Comparison of ENCODE assay signal across 23 cellular contexts in the genomic region with DNA sequence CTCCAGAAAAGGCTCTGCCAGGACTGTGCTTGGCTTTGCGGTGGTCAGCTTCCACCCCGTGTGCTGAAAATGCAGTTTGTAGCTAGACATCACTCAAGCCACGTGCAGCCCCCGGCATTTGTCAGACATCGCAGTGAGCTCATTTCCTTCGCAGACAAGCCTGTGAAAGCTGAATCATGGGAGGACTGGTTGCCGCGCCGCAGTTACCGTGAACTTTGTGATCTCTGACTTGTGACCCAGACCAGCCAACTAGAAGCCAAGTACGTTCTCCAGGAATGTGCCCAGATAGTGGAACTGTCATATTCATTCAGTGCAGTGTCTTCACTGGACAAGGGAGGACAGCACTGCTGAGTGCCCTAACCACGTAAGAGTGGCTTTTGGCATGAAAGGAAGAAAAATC. TPM values are rescaled to one million over a fixed set of nuclear protein-coding genes. Genes with fewer than 3 reads are reported as not detected.
A peak's percentile ranks its signal among the peaks of the same experiment; 100 is the strongest.
DNase-seq lines count a peak whose midpoint lies in the region; ATAC-seq and TF ChIP-seq lines count a peak whose summit lies in the region.
"Had no signal": no experiment of that assay in that cellular context is flagged by ENCODE, and none has a peak within 500 bp of the region (broad histone marks: within the 10 kb centered on the region; RNA-seq: fewer than 3 reads in every experiment).

No MANE protein-coding gene starts in this region.

- H3K4me1 ChIP-seq in Karpas-422 (ENCODE audit: low read length) = no peaks in the 10 kb centered on the region
- no peaks in the 10 kb centered on the region for H3K4me1 ChIP-seq in right cardiac atrium (ENCODE audit: control insufficient read depth, insufficient read depth, low read length)
- H3K4me1 ChIP-seq: HAP-1, prostate gland had no signal

- no peaks in the 10 kb centered on the region for H3K79me2 ChIP-seq in Karpas-422 (ENCODE audit: low read length)
- H3K79me2 ChIP-seq: hepatocyte had no signal

- H3K36me3 Mint-ChIP-seq in neural crest cell (ENCODE audit: low read depth) = peaks cover 2% of the 10 kb centered on the region

- H3K4me1 Mint-ChIP-seq in neural crest cell = no peaks in the 10 kb centered on the region

- 56% methylated on average over 12 of the region's 12 CpGs for WGBS in right cardiac atrium

- H3K4me3 ChIP-seq in fibroblast of pulmonary artery (replicated peaks; ENCODE audit: low read depth, low read length) (no peak overlapping the region), Karpas-422 (ENCODE audit: low read length) (no peak overlapping the region), right cardiac atrium (ENCODE audit: low read length) (no peak overlapping the region)
- H3K4me3 ChIP-seq: HAP-1, hepatocyte, prostate gland, SK-N-MC, testis had no signal

- DNase-seq in EL (peak; percentile 68), amniotic epithelial cell (ENCODE audit: low read depth) (peak; percentile 74), fibroblast of pulmonary artery (ENCODE audit: low read depth) (peak; percentile 79), neural crest cell (ENCODE audit: low read depth, low spot score) (no peak), Karpas-422 (no peak), CD1c-positive myeloid dendritic cell (ENCODE audit: extremely low spot score) (no peak), right cardiac atrium (no peak)
- DNase-seq: activated CD8-positive, alpha-beta memory T cell treated with anti-CD3 and anti-CD28 coated beads for 24 hours; activated naive CD8-positive, alpha-beta T cell treated with anti-CD3 and anti-CD28 coated beads, Interleukin-2, amount 10 ng/mL, durations not matched to agents 7 days and 5 days; CD4-positive, CD25-positive, alpha-beta regulatory T cell; effector CD4-positive, alpha-beta T cell; MV-4-11; NCI-H187 treated with DMSO at 0.1 percent for 48 hours; testis had no signal

- H3K36me3 ChIP-seq in Karpas-422 (ENCODE audit: insufficient read depth, low read length) = no peaks in the 10 kb centered on the region
- H3K36me3 ChIP-seq: prostate gland had no signal

- no peak overlapping the region for H3K4me3 Mint-ChIP-seq in neural crest cell
- H3K4me3 Mint-ChIP-seq: activated naive CD8-positive, alpha-beta T cell treated with anti-CD3 and anti-CD28 coated beads, Interleukin-2, amount 10 ng/mL, durations not matched to agents 7 days and 5 days; activated T-helper 1 cell treated with anti-CD3 and anti-CD28 coated beads, Interleukin-12 subunit alpha, Interleukin-12 subunit beta, Interleukin-2, Interleukin-4 antibody, amounts not matched to agents 30 ng/mL and 10 ng/mL and 1 ng/mL, durations not matched to agents 14 hours and 24 hours and 36 hours; CD4-positive, CD25-positive, alpha-beta regulatory T cell; IgD-negative memory B cell had no signal

- H2AFZ ChIP-seq in Karpas-422 (ENCODE audit: low read length) = no peak overlapping the region
- H2AFZ ChIP-seq: hepatocyte had no signal

- ATAC-seq in GM21526 (IDR thresholded peaks at IDR 0.05; ENCODE audit: low FRiP score, unreplicated experiment) (no peak), right cardiac atrium (no peak)
- ATAC-seq: activated CD4-positive, CD25-positive, alpha-beta regulatory T cell treated with anti-CD3 and anti-CD28 coated beads, Interleukin-2, amount 50 U/mL, for 24 hours had no signal

- no peaks in the 10 kb centered on the region for H3K9me3 ChIP-seq in Karpas-422 (ENCODE audit: low read length)
- no peaks in the 10 kb centered on the region for H3K9me3 ChIP-seq in right cardiac atrium (ENCODE audit: control insufficient read depth, low read length)
- H3K9me3 ChIP-seq: HAP-1, prostate gland, testis had no signal

- no peak for TF ChIP-seq CTCF in fibroblast of pulmonary artery (IDR thresholded peaks at IDR 0.05; ENCODE audit: low read length, missing control alignments)
- no peak for TF ChIP-seq CTCF in neural crest cell (conservative IDR thresholded peaks at IDR 0.05)

- peak overlapping the region; percentile 6 for H3K27ac Mint-ChIP-seq in neural crest cell (ENCODE audit: unreplicated experiment)
- H3K27ac Mint-ChIP-seq: activated naive CD8-positive, alpha-beta T cell treated with anti-CD3 and anti-CD28 coated beads, Interleukin-2, amount 10 ng/mL, durations not matched to agents 7 days and 5 days; activated T-helper 1 cell treated with anti-CD3 and anti-CD28 coated beads, Interleukin-12 subunit alpha, Interleukin-12 subunit beta, Interleukin-2, Interleukin-4 antibody, amounts not matched to agents 30 ng/mL and 10 ng/mL and 1 ng/mL, durations not matched to agents 14 hours and 24 hours and 36 hours; IgD-negative memory B cell had no signal

- no peak overlapping the region for H3K9ac ChIP-seq in Karpas-422 (ENCODE audit: low read length)

- intact Hi-C loops in right cardiac atrium (cut with DNase I) = loop anchor here in 3 of 4 donors (10.0 kb wide), 3 partner anchors 53 to 283 kb away; a partner anchor contains a TSS

- no peak overlapping the region for H3K4me2 ChIP-seq in Karpas-422 (ENCODE audit: low read depth, low read length, poor library complexity, severe bottlenecking)
- H3K4me2 ChIP-seq: hepatocyte had no signal

- H3K27me3 Mint-ChIP-seq in neural crest cell (ENCODE audit: low read depth) = no peaks in the 10 kb centered on the region
- H3K27me3 Mint-ChIP-seq: activated naive CD8-positive, alpha-beta T cell treated with anti-CD3 and anti-CD28 coated beads, Interleukin-2, amount 10 ng/mL, durations not matched to agents 7 days and 5 days; CD4-positive, CD25-positive, alpha-beta regulatory T cell; IgD-negative memory B cell had no signal

- H3K27ac ChIP-seq in Karpas-422 (ENCODE audit: low read length) = no peak overlapping the region
- H3K27ac ChIP-seq in right cardiac atrium (ENCODE audit: low read length) = no peak overlapping the region
- H3K27ac ChIP-seq: hepatocyte, prostate gland, SK-N-MC, testis had no signal

- no peaks in the 10 kb centered on the region for H3K9me3 Mint-ChIP-seq in neural crest cell
- H3K9me3 Mint-ChIP-seq: activated naive CD8-positive, alpha-beta T cell treated with anti-CD3 and anti-CD28 coated beads, Interleukin-2, amount 10 ng/mL, durations not matched to agents 7 days and 5 days; activated T-helper 1 cell treated with anti-CD3 and anti-CD28 coated beads, Interleukin-12 subunit alpha, Interleukin-12 subunit beta, Interleukin-2, Interleukin-4 antibody, amounts not matched to agents 30 ng/mL and 10 ng/mL and 1 ng/mL, durations not matched to agents 14 hours and 24 hours and 36 hours; IgD-negative memory B cell had no signal

- H3K9me2 ChIP-seq in Karpas-422 (replicated peaks; ENCODE audit: insufficient read depth, low read length) = no peaks in the 10 kb centered on the region

- H3K27me3 ChIP-seq in Karpas-422 (ENCODE audit: low read length) (no peaks in the 10 kb centered on the region), right cardiac atrium (ENCODE audit: control insufficient read depth, insufficient read depth) (no peaks in the 10 kb centered on the region)
- H3K27me3 ChIP-seq: hepatocyte, testis had no signal

- no peaks in the 10 kb centered on the region for H4K20me1 ChIP-seq in Karpas-422 (ENCODE audit: insufficient read depth, low read depth, low read length)

RNA-seq across cellular contexts. Expression of a gene that starts 58.1 kb away (rescaled TPM):
- total RNA-seq in neural crest cell (72.2 and 74.0 TPM in 2 replicates), right cardiac atrium (10 to 100 TPM; 14.9 to 23.9 (median 17.8) TPM)
- total RNA-seq in Karpas-422 (2014; rRNA removed; shearing (Covaris generic); ENCODE audit: low replicate concordance) = 39.4 and 63.0 TPM in 2 replicates
- 8.6 TPM for polyA plus RNA-seq in right cardiac atrium
- polyA plus RNA-seq: neural cell had no signal

Comparison
In these comparisons a context has a peak if more than half of its experiments do, and no peak if none do; other contexts are left out.
1. DNase-seq: peak in EL (single experiment), amniotic epithelial cell (single experiment) and fibroblast of pulmonary artery (single experiment); none in neural crest cell (single experiment), Karpas-422 (single experiment), CD1c-positive myeloid dendritic cell (single experiment) and right cardiac atrium (0 of 3).